8 cellular contexts compared by ENCODE assay signal in the genomic region with DNA sequence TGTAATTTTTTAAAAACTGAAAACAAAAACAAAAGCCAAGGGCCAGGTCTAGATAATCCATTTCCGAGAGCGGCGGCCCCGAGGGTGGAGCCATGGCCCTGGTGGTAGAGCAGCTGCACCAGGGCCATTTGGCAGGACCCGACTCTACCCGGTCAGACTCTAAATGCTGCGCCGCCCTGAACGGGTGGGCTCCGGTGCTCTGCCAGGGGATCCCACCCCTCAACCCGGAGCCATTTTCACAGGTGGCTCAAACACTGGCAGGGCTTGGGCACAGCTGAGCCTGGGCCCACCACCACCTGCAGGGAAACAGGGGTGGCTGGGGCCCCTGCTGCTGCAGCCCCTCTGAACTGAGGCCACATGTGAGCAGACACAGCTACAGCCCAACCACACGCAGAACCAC. TPM values are rescaled to one million over a fixed set of nuclear protein-coding genes. Genes with fewer than 3 reads are reported as not detected.
"Had no signal": no experiment of that assay in that cellular context is flagged by ENCODE, and none has a peak within 500 bp of the region (broad histone marks: within the 10 kb centered on the region; RNA-seq: fewer than 3 reads in every experiment).

No MANE protein-coding gene starts in this region.

- H3K4me3 ChIP-seq: GM23338, K562 had no signal

- H3K9me3 Mint-ChIP-seq: GM23338, H9, HFFc6 had no signal

- H2AFZ ChIP-seq: GM23338 had no signal

- H3K27ac Mint-ChIP-seq: H9, HFFc6 had no signal

- ATAC-seq: GM23338, K562 had no signal

- H3K4me3 Mint-ChIP-seq: GM23338, H9, HFFc6 had no signal

- DNase-seq: H9, HCEC 1CT, HFFc6, IMR-90, KG1 had no signal

- H3K4me2 ChIP-seq: GM23338 had no signal

RNA-seq across cellular contexts. Expression of gene DPYSL4, which starts 56.9 kb away (rescaled TPM):
- total RNA-seq: HT-29, K562 had no signal
